Comparison of ENCODE assay signal across 1 cellular context in genomic region chr1:181033128-181033798, GRCh38.
TF ChIP-seq lines count a peak whose summit lies in the region.

No MANE protein-coding gene starts in this region.

TF ChIP-seq in H1, 55 proteins besides CTCF, POLR2A, EP300 and RAD21 (continued from another document):
- no peak for TF ChIP-seq TAF1 (IDR thresholded peaks at IDR 0.05; ENCODE audit: low read depth, low read length)
